1 cellular context compared by ENCODE assay signal in the genomic region with DNA sequence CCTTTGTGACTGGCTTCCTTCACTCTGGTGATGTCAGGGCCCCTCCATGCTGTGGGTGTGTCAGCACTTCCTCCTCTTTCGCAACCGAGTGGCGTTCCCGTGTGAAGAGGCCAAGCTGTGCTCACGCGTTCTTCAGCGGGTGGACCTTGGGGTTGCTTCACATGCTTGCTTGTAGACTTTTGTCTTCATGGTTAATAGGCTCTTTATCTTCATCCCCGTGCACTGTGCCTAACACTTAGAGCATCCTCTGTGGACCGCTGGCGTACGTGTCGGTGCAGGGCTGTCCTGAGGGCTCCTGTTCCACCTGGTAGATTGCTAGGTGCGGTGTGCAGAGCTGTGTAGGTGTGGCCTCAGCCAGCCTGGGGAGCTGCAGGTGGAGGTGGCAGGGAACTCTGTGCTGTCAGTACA.
TF ChIP-seq lines count a peak whose summit lies in the region.

No MANE protein-coding gene starts in this region.

TF ChIP-seq in WTC11, 78 proteins besides CTCF, POLR2A, EP300 and RAD21 (continued from another document):
- no peak for TF ChIP-seq ZNF232 (CRISPR knock-in tag; IDR thresholded peaks at IDR 0.05)
- TF ChIP-seq, protein P1, sequence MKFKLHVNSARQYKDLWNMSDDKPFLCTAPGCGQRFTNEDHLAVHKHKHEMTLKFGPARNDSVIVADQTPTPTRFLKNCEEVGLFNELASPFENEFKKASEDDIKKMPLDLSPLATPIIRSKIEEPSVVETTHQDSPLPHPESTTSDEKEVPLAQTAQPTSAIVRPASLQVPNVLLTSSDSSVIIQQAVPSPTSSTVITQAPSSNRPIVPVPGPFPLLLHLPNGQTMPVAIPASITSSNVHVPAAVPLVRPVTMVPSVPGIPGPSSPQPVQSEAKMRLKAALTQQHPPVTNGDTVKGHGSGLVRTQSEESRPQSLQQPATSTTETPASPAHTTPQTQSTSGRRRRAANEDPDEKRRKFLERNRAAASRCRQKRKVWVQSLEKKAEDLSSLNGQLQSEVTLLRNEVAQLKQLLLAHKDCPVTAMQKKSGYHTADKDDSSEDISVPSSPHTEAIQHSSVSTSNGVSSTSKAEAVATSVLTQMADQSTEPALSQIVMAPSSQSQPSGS (CRISPR knock-in tag; IDR thresholded peaks at IDR 0.05; ENCODE audit: borderline replicate concordance, low read depth), result no peak
- no peak for TF ChIP-seq PREB (CRISPR knock-in tag; IDR thresholded peaks at IDR 0.05; ENCODE audit: borderline replicate concordance)
- TF ChIP-seq FOXJ3 (CRISPR knock-in tag; IDR thresholded peaks at IDR 0.05; ENCODE audit: borderline replicate concordance), result no peak
- TF ChIP-seq ZNF219 (CRISPR knock-in tag; IDR thresholded peaks at IDR 0.05; ENCODE audit: borderline replicate concordance), result no peak
- TF ChIP-seq CREB1 (CRISPR knock-in tag; IDR thresholded peaks at IDR 0.05), result no peak
- no peak for TF ChIP-seq GRHL2 (CRISPR knock-in tag; IDR thresholded peaks at IDR 0.05; ENCODE audit: insufficient replicate concordance, severe bottlenecking)
- no peak for TF ChIP-seq TCF7 (CRISPR knock-in tag; IDR thresholded peaks at IDR 0.05; ENCODE audit: low read depth)
- TF ChIP-seq MXD4 (CRISPR knock-in tag; IDR thresholded peaks at IDR 0.05; ENCODE audit: borderline replicate concordance), result no peak
- no peak for TF ChIP-seq ATF1 (CRISPR knock-in tag; IDR thresholded peaks at IDR 0.05)
